9 cellular contexts compared by ENCODE assay signal in the genomic region with DNA sequence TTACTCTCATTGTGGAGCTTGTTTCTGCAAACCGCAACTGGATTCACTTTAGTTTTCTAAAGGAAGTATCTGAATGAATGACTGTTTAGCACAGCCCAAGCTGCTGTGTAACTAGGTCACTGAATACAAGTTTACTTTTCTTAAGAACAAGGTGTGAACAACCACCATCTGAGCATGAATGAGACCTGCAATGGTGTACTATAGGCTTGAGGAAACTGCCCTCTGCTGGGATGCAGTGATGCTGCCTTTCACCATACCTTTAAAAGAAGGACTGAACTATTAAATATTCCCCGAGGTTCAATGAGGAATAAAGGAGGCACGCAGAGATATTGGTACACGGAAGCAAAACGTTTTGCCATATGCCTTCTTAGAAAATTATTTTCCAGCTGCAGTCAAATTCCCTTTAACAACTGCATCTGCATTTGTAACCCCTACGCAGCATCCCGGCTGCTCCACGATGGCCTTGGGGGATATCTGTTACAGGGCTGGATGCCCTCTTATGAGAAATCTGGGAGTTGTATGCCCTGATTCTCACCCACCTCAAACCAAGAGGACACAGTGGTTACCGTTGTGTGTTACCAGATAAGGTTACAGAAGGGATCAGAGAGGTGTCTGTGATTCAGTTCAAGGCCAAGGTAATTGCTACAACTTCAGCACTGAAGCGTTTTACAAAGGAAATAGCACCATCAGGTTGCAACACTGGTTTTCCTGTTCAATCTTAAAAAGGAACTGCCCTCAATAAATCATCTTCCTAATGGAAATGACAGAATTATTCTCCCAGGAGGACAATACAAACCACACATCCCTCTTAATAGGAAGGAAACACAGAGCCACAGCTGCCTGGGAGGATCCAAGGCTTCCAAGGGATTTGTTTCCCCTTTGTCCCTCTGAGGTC.
DNase-seq lines count a peak whose midpoint lies in the region; ATAC-seq, FAIRE-seq and TF ChIP-seq lines count a peak whose summit lies in the region.
"Had no signal": no experiment of that assay in that cellular context is flagged by ENCODE, and none has a peak within 500 bp of the region (broad histone marks: within the 10 kb centered on the region; RNA-seq: fewer than 3 reads in every experiment).

No MANE protein-coding gene starts in this region.

- peak; percentile 35 to 42 for TF ChIP-seq CTCF in Caco-2 (IDR thresholded peaks at IDR 0.05; ENCODE audit: insufficient read depth in 1 of 2, low read depth in 1 of 2, low read length in 1 of 2, severe bottlenecking in 1 of 2, unreplicated experiment in 1 of 2)
- peak; percentile 75 for TF ChIP-seq CTCF in brain microvascular endothelial cell (IDR thresholded peaks at IDR 0.05; ENCODE audit: low read depth, low read length, missing control alignments)
- TF ChIP-seq CTCF in lower lobe of right lung (IDR thresholded peaks at IDR 0.05): peak; percentile 22

- H3K36me3 ChIP-seq in Caco-2 (ENCODE audit: control insufficient read depth, insufficient read depth, low read length) (no peaks in the 10 kb centered on the region), brain microvascular endothelial cell (replicated peaks) (no peaks in the 10 kb centered on the region), lower lobe of right lung (no peaks in the 10 kb centered on the region)
- H3K36me3 ChIP-seq: adrenal gland had no signal

- FAIRE-seq in GM19239 (lab: Jason Lieb, UNC): no peak

- H3K4me1 ChIP-seq in Caco-2: no peaks in the 10 kb centered on the region
- H3K4me1 ChIP-seq in lower lobe of right lung: peaks cover 6% of the 10 kb centered on the region
- H3K4me1 ChIP-seq: adrenal gland had no signal

- H3K4me3 ChIP-seq in Caco-2 (ENCODE audit: low read depth, low read length) (no peak overlapping the region), brain microvascular endothelial cell (ENCODE audit: low read depth, low read length) (no peak overlapping the region), lower lobe of right lung (no peak overlapping the region)
- H3K4me3 ChIP-seq: adrenal gland had no signal

- DNase-seq in Caco-2 (peak in 1 of 2 experiments; percentile 12), brain microvascular endothelial cell (peak; percentile 47), lower lobe of right lung (no peak), GM19239 (ENCODE audit: insufficient read length, low spot score) (no peak)
- DNase-seq in activated CD8-positive, alpha-beta memory T cell treated with anti-CD3 and anti-CD28 coated beads, Interleukin-2, amount 10 ng/mL, durations not matched to agents 7 days and 5 days: no peak
- no peak for DNase-seq in activated CD4-positive, alpha-beta T cell treated with anti-CD3 and anti-CD28 coated beads for 1 hour

- no peak overlapping the region for H3K4me3 Mint-ChIP-seq in Caco-2 (ENCODE audit: unreplicated experiment)
- no peak overlapping the region for H3K4me3 Mint-ChIP-seq in activated CD8-positive, alpha-beta memory T cell treated with anti-CD3 and anti-CD28 coated beads, Interleukin-2, amount 10 ng/mL, durations not matched to agents 7 days and 5 days

- intact Hi-C loops in Caco-2 (cut with micrococcal nuclease; ENCODE audit: unreplicated experiment) (loop anchor here (5.0 kb wide), 1 partner anchor 165 kb away; no protein-coding TSS in a partner anchor), lower lobe of right lung (cut with DNase I) (no loop called here)

- ATAC-seq in HG03103 (IDR thresholded peaks at IDR 0.05; ENCODE audit: low read depth, unreplicated experiment) (peak; percentile 39), lower lobe of right lung (peak in 1 of 2 donors; percentile 29), GM21619 (IDR thresholded peaks at IDR 0.05; ENCODE audit: unreplicated experiment) (no peak)
- ATAC-seq in activated CD8-positive, alpha-beta memory T cell treated with anti-CD3 and anti-CD28 coated beads, Interleukin-2, amount 10 ng/mL, durations not matched to agents 7 days and 5 days: no peak

- POLR2A ChIA-PET in Caco-2 (lab: Charles Lee): no interaction called here

- no peak overlapping the region for H3K27ac Mint-ChIP-seq in Caco-2 (ENCODE audit: unreplicated experiment)
- no peak overlapping the region for H3K27ac Mint-ChIP-seq in activated CD8-positive, alpha-beta memory T cell treated with anti-CD3 and anti-CD28 coated beads, Interleukin-2, amount 10 ng/mL, durations not matched to agents 7 days and 5 days

- no TSS peak for BruUV-seq in Caco-2 (replicated peaks; lab: Mats Ljungman, UMichigan)

- no peaks in the 10 kb centered on the region for H3K36me3 Mint-ChIP-seq in Caco-2 (ENCODE audit: insufficient read depth, unreplicated experiment)
- H3K36me3 Mint-ChIP-seq in activated CD8-positive, alpha-beta memory T cell treated with anti-CD3 and anti-CD28 coated beads, Interleukin-2, amount 10 ng/mL, durations not matched to agents 7 days and 5 days: no peaks in the 10 kb centered on the region

- no peaks in the 10 kb centered on the region for H3K9me3 ChIP-seq in Caco-2
- H3K9me3 ChIP-seq in lower lobe of right lung: no peaks in the 10 kb centered on the region
- H3K9me3 ChIP-seq: adrenal gland had no signal

- in situ Hi-C loops in brain microvascular endothelial cell (cut with HindIII; ENCODE audit: low pct_ligation_motif_present, low sequenced_read_pairs): no loop called here

- H3K4me1 Mint-ChIP-seq in Caco-2 (ENCODE audit: low read depth, unreplicated experiment): no peaks in the 10 kb centered on the region
- peaks cover 3% of the 10 kb centered on the region for H3K4me1 Mint-ChIP-seq in activated CD8-positive, alpha-beta memory T cell treated with anti-CD3 and anti-CD28 coated beads, Interleukin-2, amount 10 ng/mL, durations not matched to agents 7 days and 5 days

- CTCF ChIA-PET in Caco-2 (lab: Charles Lee): interaction anchor here (0.6 to 1.4 kb wide), 2 partner anchors 223 to 822 kb away, joined by 3 to 7 read pairs; no protein-coding TSS in a partner anchor
- CTCF ChIA-PET in activated CD8-positive, alpha-beta memory T cell treated with anti-CD3 and anti-CD28 coated beads, Interleukin-2, amount 10 ng/mL, durations not matched to agents 7 days and 5 days (lab: Charles Lee): interaction anchor here (2.0 kb wide), 1 partner anchor 223 kb away, joined by 7 read pairs; no protein-coding TSS in a partner anchor

- H3K9me3 Mint-ChIP-seq in Caco-2 (ENCODE audit: unreplicated experiment): no peaks in the 10 kb centered on the region
- no peaks in the 10 kb centered on the region for H3K9me3 Mint-ChIP-seq in activated CD8-positive, alpha-beta memory T cell treated with anti-CD3 and anti-CD28 coated beads, Interleukin-2, amount 10 ng/mL, durations not matched to agents 7 days and 5 days (ENCODE audit: low read depth)

- H3K27me3 Mint-ChIP-seq in Caco-2 (ENCODE audit: insufficient read depth, unreplicated experiment): no peaks in the 10 kb centered on the region
- H3K27me3 Mint-ChIP-seq in activated CD8-positive, alpha-beta memory T cell treated with anti-CD3 and anti-CD28 coated beads, Interleukin-2, amount 10 ng/mL, durations not matched to agents 7 days and 5 days: peaks cover 9% of the 10 kb centered on the region

- H3K27ac ChIP-seq in brain microvascular endothelial cell (no peak overlapping the region), lower lobe of right lung (no peak overlapping the region)

- H3K27me3 ChIP-seq in Caco-2 (replicated peaks; ENCODE audit: control insufficient read depth, insufficient read depth, low read length) (no peaks in the 10 kb centered on the region), brain microvascular endothelial cell (replicated peaks) (no peaks in the 10 kb centered on the region), lower lobe of right lung (ENCODE audit: low read depth) (no peaks in the 10 kb centered on the region)
- H3K27me3 ChIP-seq: adrenal gland had no signal

Comparison
In these comparisons a context has a peak if more than half of its experiments do, and no peak if none do; other contexts are left out.
1. CTCF ChIP-seq: peak in every context shown above with its lines; median percentile 75 in brain microvascular endothelial cell; 38 in Caco-2; 22 in lower lobe of right lung.